ENCODE assay signal across 2 cellular contexts in genomic region chr7:6262206-6262605, GRCh38.
TF ChIP-seq lines count a peak whose summit lies in the region.

No MANE protein-coding gene starts in this region.

TF ChIP-seq in SK-N-SH, 30 proteins besides CTCF, POLR2A, EP300 and RAD21:
- TF ChIP-seq USF2 (IDR thresholded peaks at IDR 0.05; ENCODE audit: borderline replicate concordance, low read depth, low read length): no peak
- no peak for TF ChIP-seq REST (IDR thresholded peaks at IDR 0.05; ENCODE audit: low read depth, low read length)
- TF ChIP-seq MEF2A (IDR thresholded peaks at IDR 0.05; ENCODE audit: borderline replicate concordance, low read depth): no peak
- no peak for TF ChIP-seq NRF1 (IDR thresholded peaks at IDR 0.05; ENCODE audit: low read depth, low read length)
- no peak for TF ChIP-seq CHD2 (IDR thresholded peaks at IDR 0.05; ENCODE audit: low read length, partially characterized antibody)
- TF ChIP-seq TCF12 (IDR thresholded peaks at IDR 0.05): no peak
- no peak for TF ChIP-seq POLR2AphosphoS5 (IDR thresholded peaks at IDR 0.05; ENCODE audit: low read depth, low read length)
- no peak for TF ChIP-seq TEAD4 (IDR thresholded peaks at IDR 0.05; ENCODE audit: borderline replicate concordance, insufficient read depth)
- TF ChIP-seq RXRA (IDR thresholded peaks at IDR 0.05; ENCODE audit: borderline replicate concordance, low read depth): no peak
- no peak for TF ChIP-seq GABPA (IDR thresholded peaks at IDR 0.05; ENCODE audit: low read depth)
- TF ChIP-seq YY1 (IDR thresholded peaks at IDR 0.05; ENCODE audit: low read depth): no peak
- no peak for TF ChIP-seq FOXM1 (IDR thresholded peaks at IDR 0.05; ENCODE audit: low read depth)
- no peak for TF ChIP-seq RFX5 (IDR thresholded peaks at IDR 0.05; ENCODE audit: low read length)
- no peak for TF ChIP-seq EZH2phosphoT487 (IDR thresholded peaks at IDR 0.05; ENCODE audit: borderline replicate concordance, low read depth)
- TF ChIP-seq RCOR1 (IDR thresholded peaks at IDR 0.05; ENCODE audit: low read length): no peak
- no peak for TF ChIP-seq FOXJ3 (CRISPR knock-in tag; IDR thresholded peaks at IDR 0.05)
- no peak for TF ChIP-seq IRF3 (IDR thresholded peaks at IDR 0.05; ENCODE audit: low read depth, low read length)
- TF ChIP-seq ZBTB33 (IDR thresholded peaks at IDR 0.05; ENCODE audit: borderline replicate concordance, low read depth): no peak

TF ChIP-seq in SK-N-SH treated with all-trans-retinoic acid at 6 μM for 48 hours, 23 proteins besides CTCF, POLR2A, EP300 and RAD21 (continued from another document):
- TF ChIP-seq TSHZ2 (CRISPR knock-in tag; IDR thresholded peaks at IDR 0.05): no peak
- TF ChIP-seq POU6F1 (CRISPR knock-in tag; IDR thresholded peaks at IDR 0.05; ENCODE audit: borderline replicate concordance, low read depth): no peak
- TF ChIP-seq GLIS3 (CRISPR knock-in tag; IDR thresholded peaks at IDR 0.05): no peak
- TF ChIP-seq OSR1 (CRISPR knock-in tag; IDR thresholded peaks at IDR 0.05): no peak
- no peak for TF ChIP-seq PATZ1 (CRISPR knock-in tag; IDR thresholded peaks at IDR 0.05; ENCODE audit: borderline replicate concordance)
- TF ChIP-seq ZNF8 (CRISPR knock-in tag; IDR thresholded peaks at IDR 0.05): no peak
- no peak for TF ChIP-seq BACH2 (CRISPR knock-in tag; IDR thresholded peaks at IDR 0.05; ENCODE audit: borderline replicate concordance)
- TF ChIP-seq ESRRG (CRISPR knock-in tag; IDR thresholded peaks at IDR 0.05): no peak
- no peak for TF ChIP-seq ZNF70 (CRISPR knock-in tag; IDR thresholded peaks at IDR 0.05)
- no peak for TF ChIP-seq ZFP3 (CRISPR knock-in tag; IDR thresholded peaks at IDR 0.05)
- TF ChIP-seq SNAI2 (CRISPR knock-in tag; IDR thresholded peaks at IDR 0.05): no peak
- TF ChIP-seq ARNTL (CRISPR knock-in tag; IDR thresholded peaks at IDR 0.05; ENCODE audit: borderline replicate concordance, low read depth): no peak
- TF ChIP-seq TOX (CRISPR knock-in tag; IDR thresholded peaks at IDR 0.05; ENCODE audit: borderline replicate concordance): no peak
- TF ChIP-seq CREB5 (CRISPR knock-in tag; IDR thresholded peaks at IDR 0.05; ENCODE audit: low read depth): no peak
- no peak for TF ChIP-seq ZC3H10 (CRISPR knock-in tag; IDR thresholded peaks at IDR 0.05)
- no peak for TF ChIP-seq RARB (CRISPR knock-in tag; IDR thresholded peaks at IDR 0.05)
- no peak for TF ChIP-seq ZNF565 (CRISPR knock-in tag; conservative IDR thresholded peaks at IDR 0.05; ENCODE audit: low read depth)
